9 cellular contexts compared by ENCODE assay signal in the genomic region with DNA sequence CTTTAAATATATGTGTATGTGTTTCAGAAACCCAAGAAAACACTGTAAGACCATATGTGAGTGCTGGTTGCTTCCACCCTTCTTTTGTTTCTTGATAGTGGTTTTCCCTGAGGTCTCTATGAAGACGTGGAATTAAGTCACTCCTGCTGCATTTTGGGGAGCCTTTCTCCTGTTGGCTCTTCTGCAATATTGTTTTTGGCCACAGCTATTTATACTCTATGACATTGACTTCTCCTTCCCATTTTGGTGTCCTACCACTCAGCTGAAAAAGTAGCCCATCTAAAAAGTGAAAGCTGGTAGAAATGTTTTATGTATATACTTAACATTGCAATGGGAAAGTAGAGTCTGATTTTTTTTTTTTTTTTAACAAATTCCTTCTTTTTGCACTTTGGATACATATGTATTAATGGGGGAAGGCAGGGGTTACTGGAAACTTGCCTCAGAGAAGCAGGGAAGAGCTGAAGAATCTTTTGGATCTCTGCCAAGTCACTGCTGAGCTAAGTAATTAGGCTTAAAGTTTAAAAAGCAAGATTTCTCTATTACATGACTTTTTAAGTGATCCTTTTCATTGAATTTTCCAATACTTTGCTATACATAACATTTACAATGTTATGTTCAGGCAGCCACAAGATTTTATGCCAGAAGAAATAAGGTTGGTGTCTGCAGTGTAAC. TPM values are rescaled to one million over a fixed set of nuclear protein-coding genes. Genes with fewer than 3 reads are reported as not detected.
DNase-seq lines count a peak whose midpoint lies in the region; ATAC-seq and TF ChIP-seq lines count a peak whose summit lies in the region.
"Had no signal": no experiment of that assay in that cellular context is flagged by ENCODE, and none has a peak within 500 bp of the region (broad histone marks: within the 10 kb centered on the region; RNA-seq: fewer than 3 reads in every experiment).

No MANE protein-coding gene starts in this region.

- H3K9ac ChIP-seq in SK-N-MC (ENCODE audit: insufficient read length) = peak overlapping the region; percentile 94

- peak overlapping the region; percentile 83 for H3K4me3 ChIP-seq in cardiac muscle cell
- peak overlapping the region; percentile 90 for H3K4me3 ChIP-seq in SK-N-MC
- H3K4me3 ChIP-seq in fibroblast of villous mesenchyme (ENCODE audit: low read depth, low read length) = peak overlapping the region; percentile 98
- H3K4me3 ChIP-seq in tibial artery = peak overlapping the region; percentile 87 to 100
- H3K4me3 ChIP-seq in mucosa of descending colon = no peak overlapping the region

- H3K36me3 ChIP-seq in cardiac muscle cell (no peaks in the 10 kb centered on the region), SK-N-MC (ENCODE audit: insufficient read depth, low read length) (peaks cover 18% of the 10 kb centered on the region), tibial artery (peaks cover 0 to 13% (median 0%) of the 10 kb centered on the region in 3 donors), mucosa of descending colon (ENCODE audit: low read depth) (no peaks in the 10 kb centered on the region)

- no peaks in the 10 kb centered on the region for H3K27me3 ChIP-seq in cardiac muscle cell
- no peaks in the 10 kb centered on the region for H3K27me3 ChIP-seq in tibial artery

- H3K4me1 ChIP-seq in cardiac muscle cell (ENCODE audit: low read depth) (peaks cover 14% of the 10 kb centered on the region), tibial artery (peaks cover 0 to 20% (median 16%) of the 10 kb centered on the region in 4 donors), mucosa of descending colon (ENCODE audit: low read depth) (peaks cover 23% of the 10 kb centered on the region)

- H3K9me3 ChIP-seq in cardiac muscle cell (ENCODE audit: low read depth) = no peaks in the 10 kb centered on the region
- H3K9me3 ChIP-seq in SK-N-MC (ENCODE audit: low read depth, low read length) = no peaks in the 10 kb centered on the region
- H3K9me3 ChIP-seq in tibial artery = no peaks in the 10 kb centered on the region
- no peaks in the 10 kb centered on the region for H3K9me3 ChIP-seq in mucosa of descending colon

- no peak for TF ChIP-seq CTCF in cardiac muscle cell (IDR thresholded peaks at IDR 0.05; ENCODE audit: low read depth, low read length)
- TF ChIP-seq CTCF in fibroblast of villous mesenchyme (IDR thresholded peaks at IDR 0.05; ENCODE audit: insufficient read depth, low read depth, low read length) = no peak
- no peak for TF ChIP-seq CTCF in tibial artery (IDR thresholded peaks at IDR 0.05)
- no peak for TF ChIP-seq CTCF in mucosa of descending colon (IDR thresholded peaks at IDR 0.05)

- H3K27ac ChIP-seq in cardiac muscle cell (peak overlapping the region; percentile 96), SK-N-MC (peak overlapping the region; percentile 75), tibial artery (no peak overlapping the region)

- ATAC-seq in left cardiac atrium (no peak), mucosa of descending colon (no peak)

- DNase-seq in cardiac muscle cell (ENCODE audit: low read depth in 1 of 2, low spot score in 1 of 2) = peak; percentile 25 to 42
- DNase-seq in left cardiac atrium = no peak
- peak; percentile 60 for DNase-seq in SK-N-MC (ENCODE audit: low read depth, low spot score)
- peak; percentile 49 for DNase-seq in fibroblast of villous mesenchyme (ENCODE audit: low read depth)
- DNase-seq in tibial artery = no peak
- DNase-seq in NCI-H748 (lab: John Stamatoyannopoulos, UW; ENCODE audit: unreplicated experiment) = no peak
- DNase-seq in mucosa of descending colon = no peak
- DNase-seq in H4 (ENCODE audit: low spot score) = no peak
- DNase-seq: SHP77 had no signal

- intact Hi-C loops in left cardiac atrium (cut with DNase I) (no loop called here), tibial artery (cut with DNase I; ENCODE audit: low total_unique reads) (no loop called here), mucosa of descending colon (cut with DNase I, micrococcal nuclease) (no loop called here)

RNA-seq across cellular contexts. Expression of a gene that starts 1.8 kb away (rescaled TPM):
- total RNA-seq in cardiac muscle cell = 55.8 and 103 TPM in 2 replicates
- polyA plus RNA-seq in cardiac muscle cell = 31.7 and 60.3 TPM in 2 replicates
- 10 to 100 TPM; 34.1 to 40.2 TPM for total RNA-seq in left cardiac atrium
- total RNA-seq in fibroblast of villous mesenchyme = 69.3 and 107 TPM in 2 replicates
- 100 to 1,000 TPM in 1 of 3 donors, 10 to 100 TPM in 2; 68.3 to 100 (median 78.7) TPM for total RNA-seq in mucosa of descending colon
- total RNA-seq in H4 (2014; rRNA removed; shearing (Covaris generic)) = 48.6 and 61.8 TPM in 2 replicates

RNA-seq across cellular contexts. Expression of a gene that starts 48.7 kb away (rescaled TPM):
- total RNA-seq in cardiac muscle cell = 68.3 and 76.6 TPM in 2 replicates
- 72.7 and 97.4 TPM in 2 replicates for polyA plus RNA-seq in cardiac muscle cell
- total RNA-seq in left cardiac atrium = 10 to 100 TPM; 41.2 to 52.8 TPM
- 85.0 and 110 TPM in 2 replicates for total RNA-seq in fibroblast of villous mesenchyme
- 10 to 100 TPM; 70.9 to 88.5 (median 78.9) TPM for total RNA-seq in mucosa of descending colon
- total RNA-seq in H4 (2014; rRNA removed; shearing (Covaris generic)) = 96.6 and 125 TPM in 2 replicates

Comparison
In these comparisons a context has a peak if more than half of its experiments do, and no peak if none do; other contexts are left out.
1. DNase-seq: peak in cardiac muscle cell (2 of 2), SK-N-MC (single experiment) and fibroblast of villous mesenchyme (single experiment); none in left cardiac atrium (single experiment), tibial artery (0 of 2), NCI-H748 (single experiment), mucosa of descending colon (0 of 3) and H4 (single experiment).
2. H3K27ac ChIP-seq: peak in cardiac muscle cell (single experiment) and SK-N-MC (single experiment); none in tibial artery (0 of 2).